Comparison of ENCODE assay signal across 14 cellular contexts in the genomic region with DNA sequence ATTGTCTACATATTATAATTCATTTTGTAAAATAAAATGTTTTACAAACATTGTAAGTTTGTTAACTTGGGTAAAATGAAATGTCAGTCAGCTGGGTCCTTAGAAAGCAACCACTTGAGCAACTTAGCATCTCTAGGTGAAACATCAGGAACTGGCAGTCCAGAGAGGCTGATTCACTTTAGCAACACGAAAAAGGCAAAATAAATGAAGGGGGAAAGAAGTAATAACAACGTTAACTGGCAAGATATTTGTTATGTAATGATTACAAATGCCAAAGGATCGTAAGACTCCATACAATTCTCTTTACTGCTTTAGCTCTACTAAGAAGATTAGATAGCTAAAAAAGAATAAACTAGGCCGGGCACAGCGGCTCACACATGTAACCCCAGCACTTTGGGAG. TPM values are rescaled to one million over a fixed set of nuclear protein-coding genes. Genes with fewer than 3 reads are reported as not detected.
A peak's percentile ranks its signal among the peaks of the same experiment; 100 is the strongest.
DNase-seq lines count a peak whose midpoint lies in the region; ATAC-seq and TF ChIP-seq lines count a peak whose summit lies in the region.
"Had no signal": no experiment of that assay in that cellular context is flagged by ENCODE, and none has a peak within 500 bp of the region (broad histone marks: within the 10 kb centered on the region; RNA-seq: fewer than 3 reads in every experiment).

No MANE protein-coding gene starts in this region.

- H3K27ac ChIP-seq in CD8-positive, alpha-beta T cell (ENCODE audit: low read depth, low read length): no peak overlapping the region
- H3K27ac ChIP-seq: parathyroid adenoma, SJSA1, tibial nerve had no signal

- H3K4me3 ChIP-seq in fibroblast of pulmonary artery (replicated peaks; ENCODE audit: low read depth, low read length): no peak overlapping the region
- no peak overlapping the region for H3K4me3 ChIP-seq in CD8-positive, alpha-beta T cell (ENCODE audit: low read depth, low read length)
- H3K4me3 ChIP-seq: SJSA1, tibial nerve had no signal

- peaks cover 44% of the 10 kb centered on the region for H3K4me1 Mint-ChIP-seq in T-helper 17 cell
- peaks cover 77% of the 10 kb centered on the region for H3K4me1 Mint-ChIP-seq in CD8-positive, alpha-beta T cell (ENCODE audit: low read depth)

- no peak for ATAC-seq in T-helper 17 cell
- no peak for ATAC-seq in CD8-positive, alpha-beta T cell

- TF ChIP-seq CTCF in fibroblast of pulmonary artery (IDR thresholded peaks at IDR 0.05; ENCODE audit: low read length, missing control alignments): no peak
- no peak for TF ChIP-seq CTCF in CD8-positive, alpha-beta T cell (IDR thresholded peaks at IDR 0.05)

- intact Hi-C loops in CD8-positive, alpha-beta T cell (cut with DNase I, micrococcal nuclease): loop anchor here (5.0 to 10.0 kb wide), 3 partner anchors 193 to 1382 kb away; partner anchors contain the start of gene CACUL1 (in 1 of the 2)

- CTCF ChIA-PET in CD8-positive, alpha-beta T cell (lab: Charles Lee): interaction anchor here (1.0 to 1.1 kb wide), 2 partner anchors 15 to 154 kb away, joined by 3 read pairs; no protein-coding TSS in a partner anchor

- peak overlapping the region; percentile 45 for H3K4me3 Mint-ChIP-seq in T-helper 17 cell
- H3K4me3 Mint-ChIP-seq in CD8-positive, alpha-beta T cell: no peak overlapping the region

- H3K27me3 ChIP-seq in CD8-positive, alpha-beta T cell (ENCODE audit: insufficient read depth, low read length): no peaks in the 10 kb centered on the region
- H3K27me3 ChIP-seq: SJSA1, tibial nerve had no signal

- POLR2A ChIA-PET in CD8-positive, alpha-beta T cell (lab: Charles Lee): interaction anchor here (1.4 kb wide), 1 partner anchor 10 kb away, joined by 3 read pairs; no protein-coding TSS in a partner anchor

- peak; percentile 37 for DNase-seq in GM03348 (ENCODE audit: low spot score)
- no peak for DNase-seq in T-helper 17 cell
- DNase-seq in fibroblast of pulmonary artery (ENCODE audit: low read depth): peak; percentile 39
- peak; percentile 70 for DNase-seq in renal cortical epithelial cell (ENCODE audit: low read depth)
- DNase-seq in epidermal melanocyte (ENCODE audit: insufficient read length, low spot score): no peak
- no peak for DNase-seq in nucleus accumbens (lab: John Stamatoyannopoulos, UW)
- no peak for DNase-seq in CD8-positive, alpha-beta T cell
- no peak for DNase-seq in NK-92 treated with Interleukin-12 subunit alpha and Interleukin-12 subunit beta, amount 100 ng/mL, for 24 hours (lab: John Stamatoyannopoulos, UW)
- DNase-seq: effector memory CD4-positive, alpha-beta T cell; NCI-H2029; NCI-H774 had no signal

- no peaks in the 10 kb centered on the region for H3K9me3 ChIP-seq in T-helper 17 cell (ENCODE audit: control insufficient read depth, low read length, poor library complexity, severe bottlenecking)
- H3K9me3 ChIP-seq in CD8-positive, alpha-beta T cell (ENCODE audit: low read length): no peaks in the 10 kb centered on the region
- H3K9me3 ChIP-seq: SJSA1, tibial nerve had no signal

- H3K36me3 ChIP-seq in CD8-positive, alpha-beta T cell (ENCODE audit: insufficient read depth, low read length): no peaks in the 10 kb centered on the region
- H3K36me3 ChIP-seq: tibial nerve had no signal

- H3K27ac Mint-ChIP-seq in T-helper 17 cell: peak overlapping the region; percentile 25
- H3K27ac Mint-ChIP-seq in CD8-positive, alpha-beta T cell: no peak overlapping the region

- H3K27me3 Mint-ChIP-seq in T-helper 17 cell: no peaks in the 10 kb centered on the region
- H3K27me3 Mint-ChIP-seq in CD8-positive, alpha-beta T cell (ENCODE audit: low read depth): no peaks in the 10 kb centered on the region

- no peaks in the 10 kb centered on the region for H3K9me3 Mint-ChIP-seq in CD8-positive, alpha-beta T cell

- H3K4me1 ChIP-seq in CD8-positive, alpha-beta T cell (ENCODE audit: insufficient read depth, low read length): peaks cover 35% of the 10 kb centered on the region

- H3K36me3 Mint-ChIP-seq in T-helper 17 cell (ENCODE audit: low read depth): peaks cover 5% of the 10 kb centered on the region
- peaks cover 10% of the 10 kb centered on the region for H3K36me3 Mint-ChIP-seq in CD8-positive, alpha-beta T cell

RNA-seq across cellular contexts. Expression of gene PDZD8, which starts 5.0 kb away (rescaled TPM):
- total RNA-seq in T-helper 17 cell: 10 to 100 TPM; 18.4 to 29.6 TPM
- total RNA-seq in renal cortical epithelial cell: 26.7 and 51.9 TPM in 2 replicates
- total RNA-seq in CD8-positive, alpha-beta T cell: 10 to 100 TPM; 49.6 to 59.8 TPM

Comparison
In these comparisons a context has a peak if more than half of its experiments do, and no peak if none do; other contexts are left out.
1. DNase-seq: peak in GM03348 (single experiment), fibroblast of pulmonary artery (single experiment) and renal cortical epithelial cell (single experiment); none in T-helper 17 cell (0 of 3), epidermal melanocyte (single experiment), nucleus accumbens (0 of 56), CD8-positive, alpha-beta T cell (0 of 7) and NK-92 treated with Interleukin-12 subunit alpha and Interleukin-12 subunit beta, amount 100 ng/mL, for 24 hours (single experiment).